Comparison of ENCODE assay signal across 24 cellular contexts in genomic region chr2:36271266-36271665, GRCh38.
"Had no signal": no experiment of that assay in that cellular context is flagged by ENCODE, and none has a peak within 500 bp of the region (broad histone marks: within the 10 kb centered on the region; RNA-seq: fewer than 3 reads in every experiment).

No MANE protein-coding gene starts in this region.

- FAIRE-seq: urothelium cell line had no signal

- H3K36me3 ChIP-seq: left ventricle myocardium inferior, ovary, tibial nerve had no signal

- H3K27ac Mint-ChIP-seq: dendritic cell treated with granulocyte-macrophage colony-stimulating factor and Interleukin-4, amounts not matched to agents 40 ng/mL and 50 ng/mL, for 4 days; effector memory CD8-positive, alpha-beta T cell had no signal

- H3K9me3 ChIP-seq: ovary, psoas muscle had no signal

- ATAC-seq: effector memory CD8-positive, alpha-beta T cell; psoas muscle; right cardiac atrium; stimulated activated naive CD8-positive, alpha-beta T cell treated with anti-CD3 and anti-CD28 coated beads, Interleukin-15, Interleukin-2, amounts not matched to agents 100 U/mL and 50 U/mL, for 24 hours had no signal

- H3K4me1 ChIP-seq: left ventricle myocardium inferior, psoas muscle, tibial nerve had no signal

- H3K27me3 Mint-ChIP-seq: dendritic cell treated with granulocyte-macrophage colony-stimulating factor and Interleukin-4, amounts not matched to agents 40 ng/mL and 50 ng/mL, for 4 days; effector memory CD8-positive, alpha-beta T cell had no signal

- H3K27me3 ChIP-seq: ovary, tibial nerve had no signal

- H3K4me3 ChIP-seq: left ventricle myocardium inferior, ovary, psoas muscle, skin epidermis, tibial nerve had no signal

- H3K27ac ChIP-seq: epithelial cell of prostate, left ventricle myocardium inferior, ovary, psoas muscle, skin epidermis, tibial nerve, VCaP had no signal

- H3K4me3 Mint-ChIP-seq: dendritic cell treated with granulocyte-macrophage colony-stimulating factor and Interleukin-4, amounts not matched to agents 40 ng/mL and 50 ng/mL, for 4 days; effector memory CD8-positive, alpha-beta T cell; neural crest cell had no signal

- DNase-seq: activated CD4-positive, alpha-beta T cell treated with anti-CD3 and anti-CD28 coated beads for 1 hour; activated CD8-positive, alpha-beta memory T cell treated with anti-CD3 and anti-CD28 coated beads for 24 hours; activated CD8-positive, alpha-beta memory T cell treated with anti-CD3 and anti-CD28 coated beads, Interleukin-2, amount 50 U/mL, for 48 hours; activated effector memory CD4-positive, alpha-beta T cell treated with Interleukin-2 at 50 U/mL for 16 hours; activated naive CD4-positive, alpha-beta T cell treated with anti-CD3 and anti-CD28 coated beads, Interleukin-2, amount 50 U/mL, for 16 hours; activated T-cell treated with anti-CD3 and anti-CD28 coated beads, Interleukin-2, amount 50 U/mL, for 48 hours; aorta; effector memory CD8-positive, alpha-beta T cell; foreskin fibroblast; hippocampal formation; kidney glomerular epithelial cell; left ventricle myocardium inferior; ovary; psoas muscle; right cardiac atrium; stimulated activated naive CD8-positive, alpha-beta T cell treated with anti-CD3 and anti-CD28 coated beads, Interleukin-15, Interleukin-2, amounts not matched to agents 100 U/mL and 50 U/mL, for 24 hours; T-helper 2 cell had no signal
